20 cellular contexts compared by ENCODE assay signal in genomic region chr2:184162426-184162825, GRCh38.
DNase-seq lines count a peak whose midpoint lies in the region; ATAC-seq, FAIRE-seq and TF ChIP-seq lines count a peak whose summit lies in the region.
"Had no signal": no experiment of that assay in that cellular context is flagged by ENCODE, and none has a peak within 500 bp of the region (broad histone marks: within the 10 kb centered on the region; RNA-seq: fewer than 3 reads in every experiment).

No MANE protein-coding gene starts in this region.

- no peaks in the 10 kb centered on the region for H3K4me1 Mint-ChIP-seq in endothelial cell (ENCODE audit: unreplicated experiment)
- no peaks in the 10 kb centered on the region for H3K4me1 Mint-ChIP-seq in nephron progenitor cell
- H3K4me1 Mint-ChIP-seq: CD14-positive monocyte; CD4-positive, alpha-beta memory T cell; GM23338 had no signal

- H3K4me2 ChIP-seq in PC-3 (ENCODE audit: low read length): no peak overlapping the region
- H3K4me2 ChIP-seq: BLaER1, GM23338 had no signal

- FAIRE-seq in A204.1 (lab: Jason Lieb, UNC): peak; percentile 21
- no peak for FAIRE-seq in HTR-8/SVneo (lab: Jason Lieb, UNC)
- FAIRE-seq: GM12892, GM18507, H54 had no signal

- TF ChIP-seq POLR2A in esophagus squamous epithelium (IDR thresholded peaks at IDR 0.05): no peak
- no peak for TF ChIP-seq POLR2A in ovary (IDR thresholded peaks at IDR 0.05)

- no peak overlapping the region for H3K27ac ChIP-seq in PC-3 (ENCODE audit: low read length)
- H3K27ac ChIP-seq in esophagus squamous epithelium: no peak overlapping the region
- no peak overlapping the region for H3K27ac ChIP-seq in ovary
- H3K27ac ChIP-seq: 22Rv1, BLaER1 had no signal

- H3K36me3 ChIP-seq in PC-3 (ENCODE audit: low read depth, low read length) (no peaks in the 10 kb centered on the region), esophagus squamous epithelium (no peaks in the 10 kb centered on the region), ovary (no peaks in the 10 kb centered on the region)
- H3K36me3 ChIP-seq: BLaER1 had no signal

- ATAC-seq in PC-3: no peak
- ATAC-seq in GM21423 (IDR thresholded peaks at IDR 0.05; ENCODE audit: unreplicated experiment): no peak
- ATAC-seq: GM23338, HCT116 had no signal

- no peaks in the 10 kb centered on the region for H3K9me3 ChIP-seq in PC-3 (ENCODE audit: low read length)
- H3K9me3 ChIP-seq in esophagus squamous epithelium: no peaks in the 10 kb centered on the region
- H3K9me3 ChIP-seq in ovary: no peaks in the 10 kb centered on the region
- H3K9me3 ChIP-seq: BLaER1 had no signal

- TF ChIP-seq CTCF in PC-3 (conservative IDR thresholded peaks at IDR 0.05; ENCODE audit: low read depth, low read length) (0 out of 2 replicates have a peak, but pooled peaks have one; percentile 22), endothelial cell (IDR thresholded peaks at IDR 0.05; ENCODE audit: unreplicated experiment) (peak; percentile 76), nephron progenitor cell (IDR thresholded peaks at IDR 0.05) (peak; percentile 23), esophagus squamous epithelium (IDR thresholded peaks at IDR 0.05) (no peak), ovary (IDR thresholded peaks at IDR 0.05) (no peak)

- intact Hi-C loops in PC-3 (cut with micrococcal nuclease): no loop called here
- intact Hi-C loops in esophagus squamous epithelium (cut with DNase I): no loop called here
- intact Hi-C loops in ovary (cut with DNase I): no loop called here

- no peaks in the 10 kb centered on the region for H3K27me3 ChIP-seq in PC-3 (ENCODE audit: low read length)
- H3K27me3 ChIP-seq in esophagus squamous epithelium: no peaks in the 10 kb centered on the region
- no peaks in the 10 kb centered on the region for H3K27me3 ChIP-seq in ovary
- H3K27me3 ChIP-seq: BLaER1 had no signal

- no peaks in the 10 kb centered on the region for H3F3A ChIP-seq in PC-3 (ENCODE audit: low read length, unreplicated experiment)

- H3K4me3 Mint-ChIP-seq in endothelial cell (ENCODE audit: unreplicated experiment) (no peak overlapping the region), nephron progenitor cell (no peak overlapping the region)
- H3K4me3 Mint-ChIP-seq: CD14-positive monocyte; CD4-positive, alpha-beta memory T cell; GM23338 had no signal

- WGBS in esophagus squamous epithelium, 2 donors: 87% methylated on average over 2 of the region's 2 CpGs
- 80 to 88% (median 86%) methylated on average over 2 of the region's 2 CpGs for WGBS in ovary, 3 donors

- no TSS peak for BruUV-seq in PC-3 (replicated peaks; lab: Mats Ljungman, UMichigan)

- no peaks in the 10 kb centered on the region for H4K20me1 ChIP-seq in PC-3 (ENCODE audit: low read length)
- H4K20me1 ChIP-seq: BLaER1 had no signal

- H3K9me2 ChIP-seq in PC-3 (replicated peaks; ENCODE audit: low read length): no peaks in the 10 kb centered on the region

- H3K36me3 Mint-ChIP-seq in endothelial cell (ENCODE audit: low read depth, unreplicated experiment) (no peaks in the 10 kb centered on the region), nephron progenitor cell (ENCODE audit: low read depth) (no peaks in the 10 kb centered on the region)
- H3K36me3 Mint-ChIP-seq: CD14-positive monocyte; CD4-positive, alpha-beta memory T cell had no signal

- H3K79me2 ChIP-seq in PC-3 (ENCODE audit: low read length): no peaks in the 10 kb centered on the region

- no peak for DNase-seq in PC-3
- no peak for DNase-seq in endothelial cell (ENCODE audit: low spot score)
- no peak for DNase-seq in nephron progenitor cell
- DNase-seq in HTR-8/SVneo (ENCODE audit: insufficient read length, low spot score): no peak
- DNase-seq in esophagus squamous epithelium (lab: John Stamatoyannopoulos, UW): no peak
- no peak for DNase-seq in ovary
- DNase-seq: CD4-positive, alpha-beta memory T cell; DMS153; DMS79; GDM1 had no signal

- CTCF ChIA-PET in PC-3 (lab: Charles Lee): no interaction called here

- no peak overlapping the region for H3K9ac ChIP-seq in PC-3 (ENCODE audit: low read length)
- H3K9ac ChIP-seq: BLaER1 had no signal

- H3K27me3 Mint-ChIP-seq in endothelial cell (ENCODE audit: unreplicated experiment): peaks cover 2% of the 10 kb centered on the region
- H3K27me3 Mint-ChIP-seq in nephron progenitor cell (ENCODE audit: low read depth, poor library complexity): no peaks in the 10 kb centered on the region
- H3K27me3 Mint-ChIP-seq: CD4-positive, alpha-beta memory T cell had no signal

- H3K9me3 Mint-ChIP-seq in endothelial cell (ENCODE audit: unreplicated experiment): no peaks in the 10 kb centered on the region
- no peaks in the 10 kb centered on the region for H3K9me3 Mint-ChIP-seq in nephron progenitor cell
- H3K9me3 Mint-ChIP-seq: GM23338 had no signal

- POLR2A ChIA-PET in PC-3 (lab: Charles Lee; ENCODE audit: unreplicated experiment): no interaction called here

- no peak overlapping the region for H2AFZ ChIP-seq in PC-3 (ENCODE audit: low read length)
- H2AFZ ChIP-seq: GM23338 had no signal

- H3K4me3 ChIP-seq in PC-3 (ENCODE audit: low read length) (no peak overlapping the region), esophagus squamous epithelium (no peak overlapping the region), ovary (no peak overlapping the region)
- H3K4me3 ChIP-seq: BLaER1, GM23338 had no signal

- no peak for TF ChIP-seq EP300 in ovary (IDR thresholded peaks at IDR 0.05)

- H3K27ac Mint-ChIP-seq in endothelial cell (ENCODE audit: unreplicated experiment) (no peak overlapping the region), nephron progenitor cell (no peak overlapping the region)
- H3K27ac Mint-ChIP-seq: CD14-positive monocyte; CD4-positive, alpha-beta memory T cell; GM23338 had no signal

- no peaks in the 10 kb centered on the region for H3K4me1 ChIP-seq in PC-3 (ENCODE audit: insufficient read depth, low read length)
- no peaks in the 10 kb centered on the region for H3K4me1 ChIP-seq in esophagus squamous epithelium
- H3K4me1 ChIP-seq in ovary (ENCODE audit: insufficient read depth): no peaks in the 10 kb centered on the region
- H3K4me1 ChIP-seq: BLaER1 had no signal

Comparison
In these comparisons a context has a peak if more than half of its experiments do, and no peak if none do; other contexts are left out.
1. CTCF ChIP-seq: peak in PC-3 (single experiment), endothelial cell (single experiment) and nephron progenitor cell (single experiment); none in esophagus squamous epithelium (0 of 6) and ovary (0 of 3).